In genomic region chr14:67575684-67576083, GRCh38 we compare ENCODE assay signal across 23 cellular contexts. TPM values are rescaled to one million over a fixed set of nuclear protein-coding genes. Genes with fewer than 3 reads are reported as not detected.
DNase-seq lines count a peak whose midpoint lies in the region; FAIRE-seq and TF ChIP-seq lines count a peak whose summit lies in the region.
"Had no signal": no experiment of that assay in that cellular context is flagged by ENCODE, and none has a peak within 500 bp of the region (broad histone marks: within the 10 kb centered on the region; RNA-seq: fewer than 3 reads in every experiment).

No MANE protein-coding gene starts in this region.

- TF ChIP-seq CTCF in fibroblast of pulmonary artery (IDR thresholded peaks at IDR 0.05; ENCODE audit: low read length, missing control alignments) (no peak), spleen (IDR thresholded peaks at IDR 0.05 in 8 of 11, conservative IDR thresholded peaks at IDR 0.05 in 3 of 11) (no peak), right atrium auricular region (IDR thresholded peaks at IDR 0.05) (no peak), neural progenitor cell (IDR thresholded peaks at IDR 0.05) (no peak), type B pancreatic cell (conservative IDR thresholded peaks at IDR 0.05) (no peak)

- H3K4me1 ChIP-seq in spleen, result no peaks in the 10 kb centered on the region
- H3K4me1 ChIP-seq in right atrium auricular region, result no peaks in the 10 kb centered on the region
- no peaks in the 10 kb centered on the region for H3K4me1 ChIP-seq in neural progenitor cell
- H3K4me1 ChIP-seq: esophagus muscularis mucosa, psoas muscle, tibial nerve had no signal

- H3K4me3 ChIP-seq in fibroblast of pulmonary artery (replicated peaks; ENCODE audit: low read depth, low read length) (no peak overlapping the region), spleen (no peak overlapping the region), right atrium auricular region (no peak overlapping the region), neural progenitor cell (no peak overlapping the region)
- H3K4me3 ChIP-seq: dorsolateral prefrontal cortex, esophagus muscularis mucosa, lung, psoas muscle, tibial nerve had no signal

- H3K9me3 Mint-ChIP-seq in neural progenitor cell, result no peaks in the 10 kb centered on the region
- H3K9me3 Mint-ChIP-seq in type B pancreatic cell, result no peaks in the 10 kb centered on the region
- H3K9me3 Mint-ChIP-seq: activated naive CD4-positive, alpha-beta T cell treated with anti-CD3 and anti-CD28 coated beads, Interleukin-2, amount 50 U/mL, for 72 hours; brain; natural killer cell had no signal

- H3K36me3 Mint-ChIP-seq in neural progenitor cell (no peaks in the 10 kb centered on the region), type B pancreatic cell (peaks cover 3% of the 10 kb centered on the region)
- H3K36me3 Mint-ChIP-seq: activated naive CD4-positive, alpha-beta T cell treated with anti-CD3 and anti-CD28 coated beads, Interleukin-2, amount 50 U/mL, for 72 hours; natural killer cell had no signal

- no peak overlapping the region for H2AFZ ChIP-seq in neural progenitor cell (replicated peaks)

- H3K9ac ChIP-seq in neural progenitor cell, result no peak overlapping the region

- 56 to 72% (median 60%) methylated on average over 9 of the region's 9 CpGs for WGBS in spleen, 5 donors

- DNase-seq in M059J (ENCODE audit: low read depth), result peak; percentile 26
- DNase-seq in SIG-M5 treated with dmso at 0.1 percent for 504 hours (lab: John Stamatoyannopoulos, UW; ENCODE audit: unreplicated experiment), result peak; percentile 59
- peak; percentile 5 for DNase-seq in fibroblast of pulmonary artery (ENCODE audit: low read depth)
- peak; percentile 65 for DNase-seq in spleen
- DNase-seq in right atrium auricular region (ENCODE audit: low spot score), result no peak
- DNase-seq in neural progenitor cell (ENCODE audit: low spot score), result no peak
- DNase-seq in RCC 7860 (ENCODE audit: low spot score), result no peak
- no peak for DNase-seq in type B pancreatic cell (ENCODE audit: extremely low spot score, unreplicated experiment)
- DNase-seq: activated T-cell treated with anti-CD3 and anti-CD28 coated beads, Interleukin-2, amount 50 U/mL, for 1 hour; C1 segment of cervical spinal cord; DMS79; natural killer cell; NCI-H2029 treated with DMSO at 0.1 percent for 48 hours; NCI-H524; psoas muscle; stimulated activated naive CD4-positive, alpha-beta T cell had no signal

- H3K27ac Mint-ChIP-seq in neural progenitor cell (no peak overlapping the region), type B pancreatic cell (no peak overlapping the region)
- H3K27ac Mint-ChIP-seq: brain, natural killer cell had no signal

- H3K79me2 ChIP-seq in neural progenitor cell (ENCODE audit: low read depth), result no peaks in the 10 kb centered on the region

- H3K9me3 ChIP-seq in spleen, result no peaks in the 10 kb centered on the region
- no peaks in the 10 kb centered on the region for H3K9me3 ChIP-seq in right atrium auricular region
- H3K9me3 ChIP-seq in neural progenitor cell (ENCODE audit: low read depth), result no peaks in the 10 kb centered on the region
- H3K9me3 ChIP-seq: esophagus muscularis mucosa, psoas muscle, tibial nerve had no signal

- H3K4me3 Mint-ChIP-seq in neural progenitor cell (no peak overlapping the region), type B pancreatic cell (no peak overlapping the region)
- H3K4me3 Mint-ChIP-seq: brain, natural killer cell had no signal

- H3K36me3 ChIP-seq in spleen, result peaks cover 0 to under 1% (median 0%) of the 10 kb centered on the region in 6 donors
- no peaks in the 10 kb centered on the region for H3K36me3 ChIP-seq in right atrium auricular region
- no peaks in the 10 kb centered on the region for H3K36me3 ChIP-seq in neural progenitor cell

- no peak for FAIRE-seq in RCC 7860 (lab: Jason Lieb, UNC)
- FAIRE-seq: TTC549 had no signal

- no peaks in the 10 kb centered on the region for H4K20me1 ChIP-seq in neural progenitor cell (ENCODE audit: low read depth)

- no peaks in the 10 kb centered on the region for H3K27me3 ChIP-seq in spleen (replicated peaks in 1 of 7)
- no peaks in the 10 kb centered on the region for H3K27me3 ChIP-seq in right atrium auricular region
- no peaks in the 10 kb centered on the region for H3K27me3 ChIP-seq in neural progenitor cell
- H3K27me3 ChIP-seq: dorsolateral prefrontal cortex, esophagus muscularis mucosa, tibial nerve had no signal

- H3K27ac ChIP-seq in spleen (no peak overlapping the region), right atrium auricular region (no peak overlapping the region), neural progenitor cell (no peak overlapping the region)
- H3K27ac ChIP-seq: esophagus muscularis mucosa, psoas muscle, tibial nerve had no signal

- H3K4me1 Mint-ChIP-seq in neural progenitor cell (peaks cover 4% of the 10 kb centered on the region), type B pancreatic cell (ENCODE audit: unreplicated experiment) (peaks cover 6% of the 10 kb centered on the region)
- H3K4me1 Mint-ChIP-seq: brain had no signal

- H3K27me3 Mint-ChIP-seq in neural progenitor cell (ENCODE audit: insufficient read depth, low read depth) (peaks cover 7% of the 10 kb centered on the region), type B pancreatic cell (no peaks in the 10 kb centered on the region)
- H3K27me3 Mint-ChIP-seq: brain had no signal

- no peaks in the 10 kb centered on the region for H3F3A ChIP-seq in neural progenitor cell (ENCODE audit: low read depth)

- TF ChIP-seq POLR2A in spleen (IDR thresholded peaks at IDR 0.05), result no peak

- H3K4me2 ChIP-seq in neural progenitor cell, result no peak overlapping the region

- intact Hi-C loops in spleen (cut with DNase I; ENCODE audit: low total_unique reads), result no loop called here

RNA-seq across cellular contexts. Expression of gene PIGH, which starts 24.4 kb away (rescaled TPM):
- 23.2 and 32.8 TPM in 2 replicates for total RNA-seq in M059J (2014; rRNA removed; shearing (Covaris generic))
- total RNA-seq in spleen (10 to 100 TPM; 16.3 to 43.1 (median 23.4) TPM), right atrium auricular region (10 to 100 TPM; 13.8 to 15.3 TPM), neural progenitor cell (ENCODE audit: low replicate concordance) (15.8 and 20.4 TPM in 2 replicates), type B pancreatic cell (ENCODE audit: low replicate concordance) (19.0 and 20.3 TPM in 2 replicates)
- 10 to 100 TPM; 21.9 to 30.0 (median 24.8) TPM for polyA plus RNA-seq in spleen

RNA-seq across cellular contexts. Expression of gene PLEKHH1, which starts 42.6 kb away (rescaled TPM):
- total RNA-seq in M059J (2014; rRNA removed; shearing (Covaris generic)), result 1.6 and 1.8 TPM in 2 replicates
- total RNA-seq in spleen (1 to 10 TPM; 1.7 to 7.1 (median 5.0) TPM), right atrium auricular region (1 to 10 TPM; 2.3 to 5.3 TPM), neural progenitor cell (ENCODE audit: low replicate concordance) (10.1 and 17.6 TPM in 2 replicates), type B pancreatic cell (ENCODE audit: low replicate concordance) (25.3 and 40.0 TPM in 2 replicates)
- polyA plus RNA-seq in spleen, result 1 to 10 TPM in 2 of 3 donors, under 1 TPM in 1; 0.56 to 5.1 (median 1.1) TPM
- total RNA-seq: natural killer cell had no signal

RNA-seq across cellular contexts. Expression of gene ARG2, which starts 44.0 kb away (rescaled TPM):
- total RNA-seq in M059J (2014; rRNA removed; shearing (Covaris generic)), result 22.6 and 26.4 TPM in 2 replicates
- 1 to 10 TPM in 6 of 7 donors, under 1 TPM in 1; 0.80 to 4.7 (median 1.8) TPM for total RNA-seq in spleen
- polyA plus RNA-seq in spleen, result 1 to 10 TPM in 1 of 3 donors, under 1 TPM in 2; 0.64 to 1.0 (median 0.82) TPM
- total RNA-seq in right atrium auricular region, result under 1 TPM in 1 of 2 donors, not detected in 1; 0.59 TPM
- total RNA-seq in neural progenitor cell (ENCODE audit: low replicate concordance), result 91.8 and 92.4 TPM in 2 replicates
- 11.5 and 18.2 TPM in 2 replicates for total RNA-seq in type B pancreatic cell (ENCODE audit: low replicate concordance)

Comparison
In these comparisons a context has a peak if more than half of its experiments do, and no peak if none do; other contexts are left out.
1. DNase-seq: peak in M059J (single experiment), SIG-M5 treated with dmso at 0.1 percent for 504 hours (single experiment), fibroblast of pulmonary artery (single experiment) and spleen (single experiment); none in right atrium auricular region (single experiment), neural progenitor cell (single experiment), RCC 7860 (single experiment) and type B pancreatic cell (single experiment).